8 cellular contexts compared by ENCODE assay signal in genomic region chr14:73770977-73771847, GRCh38. TPM values are rescaled to one million over a fixed set of nuclear protein-coding genes. Genes with fewer than 3 reads are reported as not detected.
DNase-seq lines count a peak whose midpoint lies in the region; ATAC-seq and TF ChIP-seq lines count a peak whose summit lies in the region.

No MANE protein-coding gene starts in this region.

- peaks cover 18% of the 10 kb centered on the region; the same call in 1 of the 2 replicates for H3K79me2 ChIP-seq in HCT116 (ENCODE audit: insufficient read depth, low read length)

- H2AFZ ChIP-seq in HCT116 (ENCODE audit: low read depth, low read length, poor library complexity, severe bottlenecking) = no peak overlapping the region

- no peaks in the 10 kb centered on the region for H3K9me2 ChIP-seq in HCT116 (ENCODE audit: insufficient read depth)

- H3K4me2 ChIP-seq in HCT116 (ENCODE audit: low read length) = peak overlapping the region; percentile 11; the same call in 1 of the 2 replicates

- TF ChIP-seq CTCF in GM12872 (IDR thresholded peaks at IDR 0.05; ENCODE audit: insufficient read depth, low read depth, low read length) (0 out of 3 replicates have a peak, but pooled peaks have one; percentile 14), HCT116 (IDR thresholded peaks at IDR 0.05 in 2 of 3, conservative IDR thresholded peaks at IDR 0.05 in 1 of 3; ENCODE audit: borderline replicate concordance in 1 of 3, insufficient read depth in 1 of 3, low read depth in 2 of 3, low read length in 2 of 3) (no peak), RWPE1 (conservative IDR thresholded peaks at IDR 0.05; ENCODE audit: low read depth) (no peak), liver (IDR thresholded peaks at IDR 0.05; ENCODE audit: low read depth, low read length, missing input control) (no peak), GM10266 (IDR thresholded peaks at IDR 0.05; ENCODE audit: control insufficient read depth, insufficient read depth, low read depth, missing control alignments) (no peak)

- no peaks in the 10 kb centered on the region for H3K9me3 ChIP-seq in HCT116 (ENCODE audit: control insufficient read depth in 1 of 2, insufficient read depth in 1 of 2, low read depth in 1 of 2, low read length in 2 of 2)
- no peaks in the 10 kb centered on the region for H3K9me3 ChIP-seq in liver (ENCODE audit: control insufficient read depth in 4 of 4, low read length in 3 of 4)
- no peaks in the 10 kb centered on the region for H3K9me3 ChIP-seq in aorta (ENCODE audit: control insufficient read depth, low read length)

- POLR2A ChIA-PET in HCT116 (lab: Charles Lee) (interaction anchor here (0.7 to 1.4 kb wide), 3 partner anchors 11 to 15 kb away, joined by 3 to 7 read pairs (median 6); a partner anchor contains a TSS), RWPE1 (lab: Yijun Ruan, JAX; ENCODE audit: low non-redundant PET) (no interaction called here)

- H3K27me3 ChIP-seq in HCT116 (ENCODE audit: insufficient read depth, low read length) (no peaks in the 10 kb centered on the region), liver (ENCODE audit: control insufficient read depth in 4 of 4, insufficient read depth in 4 of 4, low read length in 3 of 4) (no peaks in the 10 kb centered on the region), aorta (ENCODE audit: control insufficient read depth in 1 of 2, insufficient read depth in 2 of 2, low read length in 1 of 2) (no peaks in the 10 kb centered on the region)

- H4K20me1 ChIP-seq in HCT116 (ENCODE audit: insufficient read depth) = no peaks in the 10 kb centered on the region

- TF ChIP-seq RAD21 in HCT116 (IDR thresholded peaks at IDR 0.05; ENCODE audit: low read depth) (no peak), liver (IDR thresholded peaks at IDR 0.05) (no peak)

- H3K9ac ChIP-seq in HCT116 (ENCODE audit: low read length) (no peak overlapping the region), liver (ENCODE audit: low read depth in 1 of 2, low read length in 2 of 2) (peak overlapping the region in 1 of 2 donors; percentile 44)

- H3K4me1 ChIP-seq in HCT116 (ENCODE audit: control insufficient read depth in 1 of 2, insufficient read depth in 2 of 2, low read length in 2 of 2) (peaks cover 21 to 29% of the 10 kb centered on the region in 2 experiments), liver (ENCODE audit: control insufficient read depth in 4 of 4, insufficient read depth in 4 of 4, low read length in 3 of 4) (peaks cover 6 to 41% (median 26%) of the 10 kb centered on the region in 4 donors), aorta (ENCODE audit: control insufficient read depth in 1 of 2, insufficient read depth in 2 of 2, low read length in 2 of 2) (peaks cover 0 to 5% of the 10 kb centered on the region in 2 donors)

- no TSS peak for BruUV-seq in HCT116 (replicated peaks; lab: Mats Ljungman, UMichigan)

- DNase-seq in HCT116 (ENCODE audit: low read depth, low spot score) (no peak), RWPE1 (ENCODE audit: low spot score) (no peak), aorta (peak; percentile 33 to 70), GM10266 (ENCODE audit: extremely low spot score) (no peak), 8988T (no peak), NCI-H187 treated with DMSO at 0.1 percent for 48 hours (lab: John Stamatoyannopoulos, UW) (no peak)

- H3K27ac ChIP-seq in HCT116 (ENCODE audit: low read depth, low read length) (no peak overlapping the region), RWPE1 (peak overlapping the region; percentile 89), liver (ENCODE audit: low read depth in 1 of 2, low read length in 2 of 2) (peak overlapping the region; percentile 21 to 85), aorta (ENCODE audit: low read depth in 1 of 2, low read length in 2 of 2) (peak overlapping the region in 1 of 2 donors; percentile 58)

- CTCF ChIA-PET in HCT116 (lab: Charles Lee) = no interaction called here
- CTCF ChIA-PET in RWPE1 (lab: Yijun Ruan, JAX) = interaction anchor here (0.6 to 1.0 kb wide), 4 partner anchors 11 to 44 kb away, joined by 3 to 6 read pairs (median 3); a partner anchor contains a TSS

- H3K4me3 ChIP-seq in HCT116 (replicated peaks in 1 of 2; ENCODE audit: low read depth in 1 of 2, low read length in 2 of 2) = no peak overlapping the region
- no peak overlapping the region for H3K4me3 ChIP-seq in liver (ENCODE audit: low read depth in 1 of 3, low read length in 3 of 3)
- no peak overlapping the region for H3K4me3 ChIP-seq in aorta (ENCODE audit: low read length in 2 of 2)

- no peak for TF ChIP-seq POLR2A in HCT116 (IDR thresholded peaks at IDR 0.05; ENCODE audit: borderline replicate concordance, extremely low read depth, insufficient read depth, insufficient read length)

- no peaks in the 10 kb centered on the region for H3K36me3 ChIP-seq in HCT116 (ENCODE audit: control insufficient read depth in 1 of 2, insufficient read depth in 2 of 2, low read length in 2 of 2)
- no peaks in the 10 kb centered on the region for H3K36me3 ChIP-seq in liver (ENCODE audit: control insufficient read depth in 4 of 4, insufficient read depth in 3 of 4, low read depth in 1 of 4, low read length in 3 of 4)
- H3K36me3 ChIP-seq in aorta (ENCODE audit: control insufficient read depth in 1 of 2, insufficient read depth in 2 of 2, low read length in 1 of 2) = no peaks in the 10 kb centered on the region

- intact Hi-C loops in HCT116 (cut with micrococcal nuclease) = no loop called here
- intact Hi-C loops in aorta (cut with DNase I) = no loop called here

- WGBS in liver = 65% methylated on average over 18 of the region's 18 CpGs
- 67 to 74% methylated on average over 18 of the region's 18 CpGs for WGBS in aorta, 2 donors

- ATAC-seq in HCT116 = 0 out of 2 replicates have a peak, but pooled peaks have one; percentile 5
- ATAC-seq in aorta (ENCODE audit: low FRiP score) = no peak

- RAD21 ChIA-PET in HCT116 (lab: Charles Lee; ENCODE audit: low non-redundant PET in 1 of 2, low total read pairs in 2 of 2, uncharacterized antibody in 2 of 2, unreplicated experiment in 2 of 2) = no interaction called here

TF ChIP-seq in HCT116, 20 proteins besides CTCF, POLR2A, EP300 and RAD21:
- TF ChIP-seq ZBTB33 (IDR thresholded peaks at IDR 0.05; ENCODE audit: extremely low read depth, insufficient replicate concordance, low read length) (no peak), MAX (IDR thresholded peaks at IDR 0.05) (no peak)

TF ChIP-seq in liver, 16 proteins besides CTCF, POLR2A, EP300 and RAD21:
- no peak for TF ChIP-seq RXRA (IDR thresholded peaks at IDR 0.05)
- no peak for TF ChIP-seq SP1 (IDR thresholded peaks at IDR 0.05)
- no peak for TF ChIP-seq REST (IDR thresholded peaks at IDR 0.05)
- no peak for TF ChIP-seq GABPA (IDR thresholded peaks at IDR 0.05 in 1 of 2, conservative IDR thresholded peaks at IDR 0.05 in 1 of 2)
- no peak for TF ChIP-seq EGR1 (IDR thresholded peaks at IDR 0.05; ENCODE audit: low read depth in 2 of 2)
- TF ChIP-seq FOXA1 (IDR thresholded peaks at IDR 0.05) = no peak
- no peak for TF ChIP-seq HNF4G (IDR thresholded peaks at IDR 0.05)
- TF ChIP-seq JUND (IDR thresholded peaks at IDR 0.05) = no peak
- no peak for TF ChIP-seq TAF1 (conservative IDR thresholded peaks at IDR 0.05)
- no peak for TF ChIP-seq NR2F2 (IDR thresholded peaks at IDR 0.05)
- no peak for TF ChIP-seq HNF4A (conservative IDR thresholded peaks at IDR 0.05)
- TF ChIP-seq YY1 (IDR thresholded peaks at IDR 0.05) = no peak

RNA-seq across cellular contexts. Expression of gene PNMA1, which starts 57.0 kb away (rescaled TPM):
- total RNA-seq in HCT116 (2021; ENCODE audit: unreplicated experiment) (24.6 TPM), liver (10 to 100 TPM in 1 of 2 donors, 1 to 10 TPM in 1; 2.3 to 10.4 TPM), aorta (10 to 100 TPM; 36.7 to 45.5 TPM)
- 18.1 and 22.0 TPM in 2 replicates for polyA plus RNA-seq in HCT116 (2012)
- polyA plus RNA-seq in liver (1 to 10 TPM; 2.8 to 4.0 TPM), aorta (10 to 100 TPM; 22.4 to 35.2 TPM)

Comparison
In these comparisons a context has a peak if more than half of its experiments do, and no peak if none do; other contexts are left out.
1. DNase-seq: peak in aorta (2 of 2); none in HCT116 (single experiment), RWPE1 (single experiment), GM10266 (single experiment), 8988T (single experiment) and NCI-H187 treated with DMSO at 0.1 percent for 48 hours (single experiment).